ENCODE assay signal across 1 cellular context in the genomic region with DNA sequence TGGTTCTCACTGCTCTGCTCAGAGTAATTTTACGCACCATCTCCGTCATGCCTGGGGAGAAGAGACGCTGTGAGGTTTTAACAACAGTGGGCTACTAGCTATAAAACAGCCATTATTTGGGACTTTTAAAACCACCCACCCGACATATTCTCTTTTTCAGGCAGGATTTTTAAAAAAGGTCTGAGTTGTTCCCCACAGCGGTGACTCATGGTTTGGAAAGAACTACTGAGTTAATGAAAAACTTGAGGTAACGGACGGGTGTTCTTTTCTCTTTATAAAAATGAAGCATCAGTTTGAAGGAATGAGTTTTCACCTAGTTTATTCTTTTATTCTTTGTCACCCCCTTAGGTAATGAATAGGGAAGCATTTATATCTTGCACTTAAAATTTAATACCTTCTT.
TF ChIP-seq lines count a peak whose summit lies in the region.

No MANE protein-coding gene starts in this region.

TF ChIP-seq in SK-N-SH treated with all-trans-retinoic acid at 6 μM for 48 hours, 23 proteins besides CTCF, POLR2A, EP300 and RAD21:
- TF ChIP-seq, protein P1, sequence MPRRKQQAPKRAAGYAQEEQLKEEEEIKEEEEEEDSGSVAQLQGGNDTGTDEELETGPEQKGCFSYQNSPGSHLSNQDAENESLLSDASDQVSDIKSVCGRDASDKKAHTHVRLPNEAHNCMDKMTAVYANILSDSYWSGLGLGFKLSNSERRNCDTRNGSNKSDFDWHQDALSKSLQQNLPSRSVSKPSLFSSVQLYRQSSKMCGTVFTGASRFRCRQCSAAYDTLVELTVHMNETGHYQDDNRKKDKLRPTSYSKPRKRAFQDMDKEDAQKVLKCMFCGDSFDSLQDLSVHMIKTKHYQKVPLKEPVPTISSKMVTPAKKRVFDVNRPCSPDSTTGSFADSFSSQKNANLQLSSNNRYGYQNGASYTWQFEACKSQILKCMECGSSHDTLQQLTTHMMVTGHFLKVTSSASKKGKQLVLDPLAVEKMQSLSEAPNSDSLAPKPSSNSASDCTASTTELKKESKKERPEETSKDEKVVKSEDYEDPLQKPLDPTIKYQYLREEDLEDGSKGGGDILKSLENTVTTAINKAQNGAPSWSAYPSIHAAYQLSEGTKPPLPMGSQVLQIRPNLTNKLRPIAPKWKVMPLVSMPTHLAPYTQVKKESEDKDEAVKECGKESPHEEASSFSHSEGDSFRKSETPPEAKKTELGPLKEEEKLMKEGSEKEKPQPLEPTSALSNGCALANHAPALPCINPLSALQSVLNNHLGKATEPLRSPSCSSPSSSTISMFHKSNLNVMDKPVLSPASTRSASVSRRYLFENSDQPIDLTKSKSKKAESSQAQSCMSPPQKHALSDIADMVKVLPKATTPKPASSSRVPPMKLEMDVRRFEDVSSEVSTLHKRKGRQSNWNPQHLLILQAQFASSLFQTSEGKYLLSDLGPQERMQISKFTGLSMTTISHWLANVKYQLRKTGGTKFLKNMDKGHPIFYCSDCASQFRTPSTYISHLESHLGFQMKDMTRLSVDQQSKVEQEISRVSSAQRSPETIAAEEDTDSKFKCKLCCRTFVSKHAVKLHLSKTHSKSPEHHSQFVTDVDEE (CRISPR knock-in tag; IDR thresholded peaks at IDR 0.05), result no peak
- TF ChIP-seq OSR1 (CRISPR knock-in tag; IDR thresholded peaks at IDR 0.05), result no peak
- TF ChIP-seq PATZ1 (CRISPR knock-in tag; IDR thresholded peaks at IDR 0.05; ENCODE audit: borderline replicate concordance), result no peak
- TF ChIP-seq PPARA (CRISPR knock-in tag; IDR thresholded peaks at IDR 0.05; ENCODE audit: borderline replicate concordance), result no peak
- no peak for TF ChIP-seq TCF4 (CRISPR knock-in tag; IDR thresholded peaks at IDR 0.05; ENCODE audit: borderline replicate concordance)
- TF ChIP-seq ARNTL (CRISPR knock-in tag; IDR thresholded peaks at IDR 0.05; ENCODE audit: borderline replicate concordance, low read depth), result no peak
- no peak for TF ChIP-seq ZNF565 (CRISPR knock-in tag; conservative IDR thresholded peaks at IDR 0.05; ENCODE audit: low read depth)
- TF ChIP-seq TOX (CRISPR knock-in tag; IDR thresholded peaks at IDR 0.05; ENCODE audit: borderline replicate concordance), result no peak
- TF ChIP-seq CSDC2 (CRISPR knock-in tag; IDR thresholded peaks at IDR 0.05), result no peak
- TF ChIP-seq, protein P2, sequence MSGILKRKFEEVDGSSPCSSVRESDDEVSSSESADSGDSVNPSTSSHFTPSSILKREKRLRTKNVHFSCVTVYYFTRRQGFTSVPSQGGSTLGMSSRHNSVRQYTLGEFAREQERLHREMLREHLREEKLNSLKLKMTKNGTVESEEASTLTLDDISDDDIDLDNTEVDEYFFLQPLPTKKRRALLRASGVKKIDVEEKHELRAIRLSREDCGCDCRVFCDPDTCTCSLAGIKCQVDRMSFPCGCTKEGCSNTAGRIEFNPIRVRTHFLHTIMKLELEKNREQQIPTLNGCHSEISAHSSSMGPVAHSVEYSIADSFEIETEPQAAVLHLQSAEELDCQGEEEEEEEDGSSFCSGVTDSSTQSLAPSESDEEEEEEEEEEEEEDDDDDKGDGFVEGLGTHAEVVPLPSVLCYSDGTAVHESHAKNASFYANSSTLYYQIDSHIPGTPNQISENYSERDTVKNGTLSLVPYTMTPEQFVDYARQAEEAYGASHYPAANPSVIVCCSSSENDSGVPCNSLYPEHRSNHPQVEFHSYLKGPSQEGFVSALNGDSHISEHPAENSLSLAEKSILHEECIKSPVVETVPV (CRISPR knock-in tag; IDR thresholded peaks at IDR 0.05), result no peak
- TF ChIP-seq GLIS3 (CRISPR knock-in tag; IDR thresholded peaks at IDR 0.05), result no peak
- no peak for TF ChIP-seq ZFP3 (CRISPR knock-in tag; IDR thresholded peaks at IDR 0.05)
- no peak for TF ChIP-seq ISL1 (CRISPR knock-in tag; IDR thresholded peaks at IDR 0.05)
